ENCODE assay signal across 8 cellular contexts in the genomic region with DNA sequence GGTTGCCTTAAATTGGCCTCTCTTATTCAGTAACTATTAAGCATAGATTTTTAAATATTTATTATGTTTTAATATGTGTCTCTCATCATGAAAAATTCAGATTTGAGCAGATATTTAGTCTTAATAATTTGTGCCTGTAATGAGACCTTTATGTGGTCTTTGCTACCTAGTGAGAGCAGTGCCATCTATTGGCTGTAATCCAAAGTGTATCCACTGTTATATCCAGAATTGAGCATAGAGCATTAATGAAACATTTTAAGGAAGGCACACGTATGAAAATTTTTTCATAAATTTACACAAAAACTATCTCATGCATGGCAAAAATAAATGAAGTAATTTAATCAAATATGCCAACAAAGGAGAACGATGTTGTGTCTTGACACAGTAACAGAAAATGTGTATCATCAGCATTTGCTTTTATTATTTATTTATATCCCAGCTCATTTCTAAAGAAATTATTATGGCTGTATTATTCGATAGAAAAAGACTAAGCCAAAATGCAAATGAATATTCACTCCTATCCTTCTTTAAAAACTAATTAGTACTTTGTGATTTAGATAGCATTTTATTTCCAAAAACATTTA.
A peak's percentile ranks its signal among the peaks of the same experiment; 100 is the strongest.
DNase-seq lines count a peak whose midpoint lies in the region; ATAC-seq, FAIRE-seq and TF ChIP-seq lines count a peak whose summit lies in the region.

No MANE protein-coding gene starts in this region.

- TF ChIP-seq RAD21 in SK-N-SH (IDR thresholded peaks at IDR 0.05; ENCODE audit: low read length): peak; percentile 84

- DNase-seq in CD4-positive, alpha-beta T cell: no peak
- DNase-seq in GM19239 (ENCODE audit: insufficient read length, low spot score) (no peak), LNCaP clone FGC (ENCODE audit: low read depth) (peak; percentile 21), SK-N-SH (peak; percentile 54), keratinocyte (ENCODE audit: low read depth, low spot score) (no peak), sciatic nerve (ENCODE audit: low spot score) (no peak)
- no peak for DNase-seq in naive thymus-derived CD8-positive, alpha-beta T cell
- DNase-seq in stimulated activated CD8-positive, alpha-beta memory T cell treated with anti-CD3 and anti-CD28 coated beads, Interleukin-4, amount 100 ng/mL, for 48 hours: no peak

- H3K4me3 ChIP-seq in LNCaP clone FGC (ENCODE audit: low read depth, low read length): no peak overlapping the region
- H3K4me3 ChIP-seq in SK-N-SH (ENCODE audit: low read depth in 2 of 2, low read length in 1 of 2): no peak overlapping the region
- no peak overlapping the region for H3K4me3 ChIP-seq in keratinocyte (ENCODE audit: control insufficient read depth in 2 of 3, extremely low read depth in 1 of 3, insufficient read depth in 2 of 3, low read depth in 1 of 3, low read length in 3 of 3)

- H3K79me2 ChIP-seq in SK-N-SH (ENCODE audit: insufficient read depth) (no peaks in the 10 kb centered on the region), keratinocyte (ENCODE audit: control insufficient read depth, insufficient read depth, low read length) (no peaks in the 10 kb centered on the region)

- no peaks in the 10 kb centered on the region for H3K27me3 ChIP-seq in CD4-positive, alpha-beta T cell (ENCODE audit: control insufficient read depth, insufficient read depth, low read length)
- H3K27me3 ChIP-seq in SK-N-SH (ENCODE audit: insufficient read depth): no peaks in the 10 kb centered on the region
- no peaks in the 10 kb centered on the region for H3K27me3 ChIP-seq in keratinocyte (ENCODE audit: control insufficient read depth, extremely low read depth, insufficient read depth, low read length)

- no peak for ATAC-seq in CD4-positive, alpha-beta T cell (ENCODE audit: poor library complexity)
- no peak for ATAC-seq in sciatic nerve
- ATAC-seq in naive thymus-derived CD8-positive, alpha-beta T cell: no peak

- FAIRE-seq in GM19239 (lab: Jason Lieb, UNC) (peak; percentile 74), keratinocyte (lab: Jason Lieb, UNC) (no peak)

- no peaks in the 10 kb centered on the region for H4K20me1 ChIP-seq in SK-N-SH (ENCODE audit: insufficient read depth)
- no peaks in the 10 kb centered on the region for H4K20me1 ChIP-seq in keratinocyte (ENCODE audit: control insufficient read depth, extremely low read depth, insufficient read depth, low read length)

- POLR2A ChIA-PET in CD4-positive, alpha-beta T cell (lab: Charles Lee): no interaction called here
- POLR2A ChIA-PET in SK-N-SH (lab: Yijun Ruan, JAX): no interaction called here
- POLR2A ChIA-PET in naive thymus-derived CD8-positive, alpha-beta T cell (lab: Charles Lee): no interaction called here

- 59% methylated on average over 3 of the region's 3 CpGs for WGBS in SK-N-SH (ENCODE audit: low lambda C conversion rate)

- no peak overlapping the region for H2AFZ ChIP-seq in SK-N-SH (ENCODE audit: low read depth)
- H2AFZ ChIP-seq in keratinocyte (ENCODE audit: control insufficient read depth, low read length): no peak overlapping the region

- TF ChIP-seq CTCF in CD4-positive, alpha-beta T cell (IDR thresholded peaks at IDR 0.05): peak; percentile 22
- TF ChIP-seq CTCF in LNCaP clone FGC (IDR thresholded peaks at IDR 0.05; ENCODE audit: control insufficient read depth, extremely low read depth, insufficient read depth) (peak; percentile 55), SK-N-SH (IDR thresholded peaks at IDR 0.05) (peak; percentile 70), keratinocyte (optimal IDR thresholded peaks at IDR 0.05 in 1 of 3, IDR thresholded peaks at IDR 0.05 in 1 of 3, conservative IDR thresholded peaks at IDR 0.05 in 1 of 3; ENCODE audit: extremely low read depth in 1 of 3, insufficient read depth in 2 of 3, low read length in 3 of 3) (peak in 2 of 3 experiments; percentile 41 to 43)

- TF ChIP-seq EP300 in SK-N-SH (IDR thresholded peaks at IDR 0.05; ENCODE audit: borderline replicate concordance in 1 of 2, low read depth in 1 of 2, low read length in 1 of 2): no peak

- CTCF ChIA-PET in CD4-positive, alpha-beta T cell (lab: Charles Lee): no interaction called here
- CTCF ChIA-PET in SK-N-SH (lab: Yijun Ruan, JAX): interaction anchor here (0.7 to 3.0 kb wide), 19 partner anchors 10 to 786 kb away, joined by 3 to 11 read pairs (median 4); no protein-coding TSS in a partner anchor

- no peak overlapping the region for H3K4me2 ChIP-seq in SK-N-SH
- H3K4me2 ChIP-seq in keratinocyte (ENCODE audit: control insufficient read depth, extremely low read depth, insufficient read depth, low read depth, low read length): no peak overlapping the region

- no peaks in the 10 kb centered on the region for H3K9me3 ChIP-seq in CD4-positive, alpha-beta T cell (ENCODE audit: control insufficient read depth, low read length)
- H3K9me3 ChIP-seq in SK-N-SH: no peaks in the 10 kb centered on the region
- H3K9me3 ChIP-seq in keratinocyte (ENCODE audit: control insufficient read depth, low read depth, low read length): no peaks in the 10 kb centered on the region

- dilution Hi-C loops in keratinocyte (cut with MboI; ENCODE audit: extremely low pct_ligation_motif_present, low sequenced_read_pairs): no loop called here

- H3K4me1 Mint-ChIP-seq in CD4-positive, alpha-beta T cell (ENCODE audit: low read depth): no peaks in the 10 kb centered on the region
- peaks cover 0 to 1% (median 0%) of the 10 kb centered on the region in 4 donors for H3K4me1 Mint-ChIP-seq in naive thymus-derived CD8-positive, alpha-beta T cell

- no peaks in the 10 kb centered on the region for H3K27me3 Mint-ChIP-seq in CD4-positive, alpha-beta T cell
- H3K27me3 Mint-ChIP-seq in naive thymus-derived CD8-positive, alpha-beta T cell: no peaks in the 10 kb centered on the region

- H3F3A ChIP-seq in SK-N-SH (replicated peaks; ENCODE audit: insufficient read depth): no peaks in the 10 kb centered on the region

- H3K9me1 ChIP-seq in keratinocyte (ENCODE audit: control insufficient read depth, extremely low read depth, insufficient read depth, low read length): no peaks in the 10 kb centered on the region

- H3K27ac Mint-ChIP-seq in CD4-positive, alpha-beta T cell: no peak overlapping the region
- no peak overlapping the region for H3K27ac Mint-ChIP-seq in naive thymus-derived CD8-positive, alpha-beta T cell

- H3K9me3 Mint-ChIP-seq in CD4-positive, alpha-beta T cell: no peaks in the 10 kb centered on the region
- H3K9me3 Mint-ChIP-seq in naive thymus-derived CD8-positive, alpha-beta T cell: no peaks in the 10 kb centered on the region

- H3K4me3 Mint-ChIP-seq in CD4-positive, alpha-beta T cell: no peak overlapping the region
- no peak overlapping the region for H3K4me3 Mint-ChIP-seq in naive thymus-derived CD8-positive, alpha-beta T cell

- H3K9ac ChIP-seq in SK-N-SH (no peak overlapping the region), keratinocyte (ENCODE audit: control insufficient read depth, extremely low read depth, insufficient read depth, low read length) (no peak overlapping the region)

- H3K4me1 ChIP-seq in SK-N-SH (ENCODE audit: control insufficient read depth in 1 of 2, insufficient read depth in 2 of 2, low read depth in 1 of 2, low read length in 1 of 2) (no peaks in the 10 kb centered on the region; a peak in 1 of 4 replicates), keratinocyte (ENCODE audit: control insufficient read depth, extremely low read depth, insufficient read depth, low read length) (no peaks in the 10 kb centered on the region)

- peaks cover 5% of the 10 kb centered on the region for H3K36me3 Mint-ChIP-seq in CD4-positive, alpha-beta T cell (ENCODE audit: low read depth)
- H3K36me3 Mint-ChIP-seq in naive thymus-derived CD8-positive, alpha-beta T cell: peaks cover 4 to 13% (median 5%) of the 10 kb centered on the region in 3 donors

- intact Hi-C loops in CD4-positive, alpha-beta T cell (cut with DNase I, micrococcal nuclease): loop anchor here (5.0 kb wide), 2 partner anchors 696 to 706 kb away; no protein-coding TSS in a partner anchor
- intact Hi-C loops in sciatic nerve (cut with DNase I): no loop called here

- no peaks in the 10 kb centered on the region for H3K36me3 ChIP-seq in SK-N-SH (replicated peaks in 1 of 2; ENCODE audit: control insufficient read depth in 1 of 2, insufficient read depth in 2 of 2, low read length in 1 of 2)
- no peaks in the 10 kb centered on the region for H3K36me3 ChIP-seq in keratinocyte (ENCODE audit: control insufficient read depth in 2 of 2, extremely low read depth in 1 of 2, insufficient read depth in 2 of 2, low read length in 2 of 2)

- no peak overlapping the region for H3K27ac ChIP-seq in CD4-positive, alpha-beta T cell (ENCODE audit: low read depth, low read length)
- H3K27ac ChIP-seq in SK-N-SH (ENCODE audit: low read depth in 2 of 2, low read length in 1 of 2) (no peak overlapping the region), keratinocyte (ENCODE audit: control insufficient read depth, insufficient read depth, low read length) (no peak overlapping the region)

- no peaks in the 10 kb centered on the region for H3K9me2 ChIP-seq in SK-N-SH

TF ChIP-seq in SK-N-SH, 30 proteins besides CTCF, POLR2A, EP300 and RAD21:
- TF ChIP-seq FOXM1 (IDR thresholded peaks at IDR 0.05; ENCODE audit: low read depth): no peak
- TF ChIP-seq SMC3 (IDR thresholded peaks at IDR 0.05; ENCODE audit: low read depth, low read length): peak; percentile 51; the same call in 1 of the 2 replicates
- no peak for TF ChIP-seq NFIC (IDR thresholded peaks at IDR 0.05; ENCODE audit: borderline replicate concordance)
- TF ChIP-seq MEF2A (IDR thresholded peaks at IDR 0.05; ENCODE audit: borderline replicate concordance, low read depth): no peak
- TF ChIP-seq MAX (IDR thresholded peaks at IDR 0.05; ENCODE audit: low read depth): no peak
- TF ChIP-seq USF1 (IDR thresholded peaks at IDR 0.05; ENCODE audit: borderline replicate concordance, low read depth): no peak
- TF ChIP-seq GABPA (IDR thresholded peaks at IDR 0.05; ENCODE audit: low read depth): no peak
- no peak for TF ChIP-seq YY1 (IDR thresholded peaks at IDR 0.05; ENCODE audit: low read depth)
TF ChIP-seq in SK-N-SH: peak in this region for 1.

Comparison
In these comparisons a context has a peak if more than half of its experiments do, and no peak if none do; other contexts are left out.
1. DNase-seq: peak in LNCaP clone FGC (single experiment) and SK-N-SH (single experiment); none in CD4-positive, alpha-beta T cell (0 of 10), GM19239 (single experiment), keratinocyte (single experiment), sciatic nerve (single experiment), naive thymus-derived CD8-positive, alpha-beta T cell (0 of 10) and stimulated activated CD8-positive, alpha-beta memory T cell treated with anti-CD3 and anti-CD28 coated beads, Interleukin-4, amount 100 ng/mL, for 48 hours (single experiment).
2. Peak in every context shown above with its lines, with median percentiles within 50 percentile points of each other: CTCF ChIP-seq.